8 cellular contexts compared by ENCODE assay signal in the genomic region with DNA sequence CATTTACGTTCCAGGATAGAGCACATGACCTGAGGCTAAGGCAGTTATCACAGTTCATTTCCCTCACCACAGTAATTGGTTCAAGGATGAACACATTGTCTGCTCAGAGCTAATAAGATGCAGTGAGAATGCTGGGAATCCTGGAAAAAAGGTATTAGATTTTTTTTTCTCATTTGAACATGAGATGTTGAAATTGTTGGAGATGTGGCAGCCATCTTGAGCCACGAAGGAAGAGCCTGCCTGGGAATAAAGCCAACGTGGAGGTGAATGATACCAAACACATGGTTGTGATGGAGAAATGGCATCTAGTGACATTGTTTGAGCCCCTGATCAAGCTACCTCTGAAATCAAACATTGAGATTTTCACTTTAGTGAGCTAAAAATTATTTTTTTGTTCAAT.
"Had no signal": no experiment of that assay in that cellular context is flagged by ENCODE, and none has a peak within 500 bp of the region (broad histone marks: within the 10 kb centered on the region; RNA-seq: fewer than 3 reads in every experiment).

No MANE protein-coding gene starts in this region.

- H3K4me2 ChIP-seq: GM23338 had no signal

- FAIRE-seq: HTR-8/SVneo had no signal

- H3K4me1 ChIP-seq: HAP-1 had no signal

- H3K4me3 ChIP-seq: GM23338, HAP-1 had no signal

- ATAC-seq: GM23338, HCT116 had no signal

- DNase-seq: H7, IMR-90, Kasumi-1, KG1 had no signal

- H3K9me3 ChIP-seq: HAP-1 had no signal

- H3K36me3 ChIP-seq: HAP-1 had no signal
